21 cellular contexts compared by ENCODE assay signal in genomic region chr17:32859857-32860525, GRCh38. TPM values are rescaled to one million over a fixed set of nuclear protein-coding genes. Genes with fewer than 3 reads are reported as not detected.
DNase-seq lines count a peak whose midpoint lies in the region; ATAC-seq and TF ChIP-seq lines count a peak whose summit lies in the region.
"Had no signal": no experiment of that assay in that cellular context is flagged by ENCODE, and none has a peak within 500 bp of the region (broad histone marks: within the 10 kb centered on the region; RNA-seq: fewer than 3 reads in every experiment).

No MANE protein-coding gene starts in this region.

- H3K4me3 Mint-ChIP-seq in activated naive CD8-positive, alpha-beta T cell treated with anti-CD3 and anti-CD28 coated beads, Interleukin-2, amount 50 U/mL, for 24 hours: no peak overlapping the region
- no peak overlapping the region for H3K4me3 Mint-ChIP-seq in activated naive CD8-positive, alpha-beta T cell treated with anti-CD3 and anti-CD28 coated beads for 36 hours
- no peak overlapping the region for H3K4me3 Mint-ChIP-seq in effector memory CD8-positive, alpha-beta T cell
- H3K4me3 Mint-ChIP-seq in stimulated activated naive CD8-positive, alpha-beta T cell treated with anti-CD3 and anti-CD28 coated beads, Interleukin-15, amount 100 ng/mL, for 72 hours: no peak overlapping the region
- no peak overlapping the region for H3K4me3 Mint-ChIP-seq in osteocyte (ENCODE audit: unreplicated experiment)
- no peak overlapping the region for H3K4me3 Mint-ChIP-seq in CD8-positive, alpha-beta T cell
- H3K4me3 Mint-ChIP-seq: H9; T-helper 1 cell treated with Interleukin-12 subunit alpha and Interleukin-12 subunit beta and Interleukin-4 antibody, amounts not matched to agents 30 μg/mL and 1 μg/mL, for 36 hours; WTC11 had no signal

- peak; percentile 89 for ATAC-seq in activated naive CD8-positive, alpha-beta T cell treated with anti-CD3 and anti-CD28 coated beads, Interleukin-2, amount 50 U/mL, for 24 hours
- ATAC-seq in HG02852 (IDR thresholded peaks at IDR 0.05; ENCODE audit: unreplicated experiment) (peak; percentile 55), HG02884 (IDR thresholded peaks at IDR 0.05; ENCODE audit: unreplicated experiment) (no peak)
- peak; percentile 53 for ATAC-seq in effector memory CD8-positive, alpha-beta T cell (replicated peaks)
- peak; percentile 98 for ATAC-seq in stimulated activated naive CD8-positive, alpha-beta T cell treated with anti-CD3 and anti-CD28 coated beads, Interleukin-15, amount 100 ng/mL, for 72 hours
- no peak for ATAC-seq in CD8-positive, alpha-beta T cell
- ATAC-seq: WTC11 had no signal

- no peak for DNase-seq in activated naive CD8-positive, alpha-beta T cell treated with anti-CD3 and anti-CD28 coated beads, Interleukin-2, amount 50 U/mL, for 24 hours
- DNase-seq in activated naive CD8-positive, alpha-beta T cell treated with anti-CD3 and anti-CD28 coated beads for 36 hours: no peak
- no peak for DNase-seq in effector memory CD8-positive, alpha-beta T cell
- DNase-seq in stimulated activated naive CD8-positive, alpha-beta T cell treated with anti-CD3 and anti-CD28 coated beads, Interleukin-15, amount 100 ng/mL, for 72 hours: no peak
- DNase-seq in osteocyte (ENCODE audit: extremely low spot score, unreplicated experiment): no peak
- DNase-seq in CD8-positive, alpha-beta T cell: no peak
- DNase-seq: activated effector memory CD4-positive, alpha-beta T cell treated with Interleukin-2 at 50 U/mL for 16 hours; esophagus squamous epithelium; H9; left ventricle myocardium inferior; NCI-H1694; NCI-H345; occipital lobe; retina; stimulated activated CD8-positive, alpha-beta memory T cell treated with anti-CD3 and anti-CD28 coated beads, Interleukin-4, amount 100 ng/mL, for 48 hours had no signal

- CTCF ChIA-PET in CD8-positive, alpha-beta T cell (lab: Charles Lee): interaction anchor here (2.8 kb wide), 1 partner anchor 17 kb away, joined by 7 read pairs; the partner anchor contains the start of gene MYO1D

- H3K9me3 Mint-ChIP-seq in activated naive CD8-positive, alpha-beta T cell treated with anti-CD3 and anti-CD28 coated beads, Interleukin-2, amount 50 U/mL, for 24 hours: no peaks in the 10 kb centered on the region
- no peaks in the 10 kb centered on the region for H3K9me3 Mint-ChIP-seq in activated naive CD8-positive, alpha-beta T cell treated with anti-CD3 and anti-CD28 coated beads for 36 hours
- H3K9me3 Mint-ChIP-seq in effector memory CD8-positive, alpha-beta T cell: no peaks in the 10 kb centered on the region
- H3K9me3 Mint-ChIP-seq in stimulated activated naive CD8-positive, alpha-beta T cell treated with anti-CD3 and anti-CD28 coated beads, Interleukin-15, amount 100 ng/mL, for 72 hours: no peaks in the 10 kb centered on the region
- H3K9me3 Mint-ChIP-seq in osteocyte (ENCODE audit: unreplicated experiment): no peaks in the 10 kb centered on the region
- H3K9me3 Mint-ChIP-seq in CD8-positive, alpha-beta T cell: no peaks in the 10 kb centered on the region
- H3K9me3 Mint-ChIP-seq: H9; T-helper 1 cell treated with Interleukin-12 subunit alpha and Interleukin-12 subunit beta and Interleukin-4 antibody, amounts not matched to agents 30 μg/mL and 1 μg/mL, for 36 hours had no signal

- no peaks in the 10 kb centered on the region for H3K27me3 ChIP-seq in CD8-positive, alpha-beta T cell (ENCODE audit: insufficient read depth, low read length)
- H3K27me3 ChIP-seq: esophagus squamous epithelium had no signal

- POLR2A ChIA-PET in CD8-positive, alpha-beta T cell (lab: Charles Lee): interaction anchor here (0.8 kb wide), 1 partner anchor 16 kb away, joined by 3 read pairs; no protein-coding TSS in a partner anchor

- H3K36me3 ChIP-seq in CD8-positive, alpha-beta T cell (ENCODE audit: insufficient read depth, low read length): no peaks in the 10 kb centered on the region
- H3K36me3 ChIP-seq: esophagus squamous epithelium, left ventricle myocardium inferior, SJSA1 had no signal

- H3K36me3 Mint-ChIP-seq in activated naive CD8-positive, alpha-beta T cell treated with anti-CD3 and anti-CD28 coated beads, Interleukin-2, amount 50 U/mL, for 24 hours (ENCODE audit: low read depth): peaks cover 1% of the 10 kb centered on the region
- H3K36me3 Mint-ChIP-seq in activated naive CD8-positive, alpha-beta T cell treated with anti-CD3 and anti-CD28 coated beads for 36 hours: no peaks in the 10 kb centered on the region
- no peaks in the 10 kb centered on the region for H3K36me3 Mint-ChIP-seq in effector memory CD8-positive, alpha-beta T cell (ENCODE audit: insufficient read depth)
- H3K36me3 Mint-ChIP-seq in osteocyte (ENCODE audit: unreplicated experiment): no peaks in the 10 kb centered on the region
- no peaks in the 10 kb centered on the region for H3K36me3 Mint-ChIP-seq in CD8-positive, alpha-beta T cell
- H3K36me3 Mint-ChIP-seq: WTC11 had no signal

- no peak overlapping the region for H3K27ac Mint-ChIP-seq in activated naive CD8-positive, alpha-beta T cell treated with anti-CD3 and anti-CD28 coated beads, Interleukin-2, amount 50 U/mL, for 24 hours
- H3K27ac Mint-ChIP-seq in activated naive CD8-positive, alpha-beta T cell treated with anti-CD3 and anti-CD28 coated beads for 36 hours: no peak overlapping the region
- no peak overlapping the region for H3K27ac Mint-ChIP-seq in effector memory CD8-positive, alpha-beta T cell
- H3K27ac Mint-ChIP-seq in stimulated activated naive CD8-positive, alpha-beta T cell treated with anti-CD3 and anti-CD28 coated beads, Interleukin-15, amount 100 ng/mL, for 72 hours: no peak overlapping the region
- no peak overlapping the region for H3K27ac Mint-ChIP-seq in osteocyte (ENCODE audit: unreplicated experiment)
- no peak overlapping the region for H3K27ac Mint-ChIP-seq in CD8-positive, alpha-beta T cell
- H3K27ac Mint-ChIP-seq: H9; T-helper 1 cell treated with Interleukin-12 subunit alpha and Interleukin-12 subunit beta and Interleukin-4 antibody, amounts not matched to agents 30 μg/mL and 1 μg/mL, for 36 hours; WTC11 had no signal

- intact Hi-C loops in CD8-positive, alpha-beta T cell (cut with DNase I, micrococcal nuclease): no loop called here

- no peak overlapping the region for H3K27ac ChIP-seq in CD8-positive, alpha-beta T cell (ENCODE audit: low read depth, low read length)
- H3K27ac ChIP-seq: C4-2B, esophagus squamous epithelium, left ventricle myocardium inferior, SJSA1 had no signal

- H3K4me3 ChIP-seq in CD8-positive, alpha-beta T cell (ENCODE audit: low read depth, low read length): no peak overlapping the region
- H3K4me3 ChIP-seq: esophagus squamous epithelium, left ventricle myocardium inferior, SJSA1 had no signal

- peaks cover 9% of the 10 kb centered on the region for H3K4me1 Mint-ChIP-seq in activated naive CD8-positive, alpha-beta T cell treated with anti-CD3 and anti-CD28 coated beads, Interleukin-2, amount 50 U/mL, for 24 hours
- peaks cover 7% of the 10 kb centered on the region for H3K4me1 Mint-ChIP-seq in activated naive CD8-positive, alpha-beta T cell treated with anti-CD3 and anti-CD28 coated beads for 36 hours
- no peaks in the 10 kb centered on the region for H3K4me1 Mint-ChIP-seq in effector memory CD8-positive, alpha-beta T cell (ENCODE audit: low read depth in 2 of 2)
- peaks cover 10% of the 10 kb centered on the region for H3K4me1 Mint-ChIP-seq in stimulated activated naive CD8-positive, alpha-beta T cell treated with anti-CD3 and anti-CD28 coated beads, Interleukin-15, amount 100 ng/mL, for 72 hours
- no peaks in the 10 kb centered on the region for H3K4me1 Mint-ChIP-seq in osteocyte (ENCODE audit: unreplicated experiment)
- no peaks in the 10 kb centered on the region for H3K4me1 Mint-ChIP-seq in CD8-positive, alpha-beta T cell (ENCODE audit: low read depth)

- H3K4me1 ChIP-seq in CD8-positive, alpha-beta T cell (ENCODE audit: insufficient read depth, low read length): no peaks in the 10 kb centered on the region
- H3K4me1 ChIP-seq: esophagus squamous epithelium, SJSA1 had no signal

- peaks cover 9% of the 10 kb centered on the region for H3K27me3 Mint-ChIP-seq in activated naive CD8-positive, alpha-beta T cell treated with anti-CD3 and anti-CD28 coated beads, Interleukin-2, amount 50 U/mL, for 24 hours
- peaks cover 27% of the 10 kb centered on the region for H3K27me3 Mint-ChIP-seq in activated naive CD8-positive, alpha-beta T cell treated with anti-CD3 and anti-CD28 coated beads for 36 hours
- H3K27me3 Mint-ChIP-seq in effector memory CD8-positive, alpha-beta T cell: no peaks in the 10 kb centered on the region
- H3K27me3 Mint-ChIP-seq in stimulated activated naive CD8-positive, alpha-beta T cell treated with anti-CD3 and anti-CD28 coated beads, Interleukin-15, amount 100 ng/mL, for 72 hours: peaks cover 9% of the 10 kb centered on the region
- no peaks in the 10 kb centered on the region for H3K27me3 Mint-ChIP-seq in osteocyte (ENCODE audit: unreplicated experiment)
- H3K27me3 Mint-ChIP-seq in CD8-positive, alpha-beta T cell (ENCODE audit: low read depth): peaks cover 11% of the 10 kb centered on the region

- TF ChIP-seq CTCF in osteocyte (IDR thresholded peaks at IDR 0.05): no peak
- TF ChIP-seq CTCF in CD8-positive, alpha-beta T cell (IDR thresholded peaks at IDR 0.05): no peak

- no peaks in the 10 kb centered on the region for H3K9me3 ChIP-seq in CD8-positive, alpha-beta T cell (ENCODE audit: low read length)
- H3K9me3 ChIP-seq: esophagus squamous epithelium, left ventricle myocardium inferior, SJSA1 had no signal

RNA-seq across cellular contexts. Expression of gene MYO1D, which starts 16.9 kb away (rescaled TPM):
- 1 to 10 TPM; 7.0 to 7.8 TPM for total RNA-seq in activated naive CD8-positive, alpha-beta T cell treated with anti-CD3 and anti-CD28 coated beads for 36 hours
- total RNA-seq in osteocyte: 15.4 and 19.1 TPM in 2 replicates
- total RNA-seq in CD8-positive, alpha-beta T cell: 1 to 10 TPM; 6.8 TPM

Comparison
In these comparisons a context has a peak if more than half of its experiments do, and no peak if none do; other contexts are left out.
1. ATAC-seq: peak in activated naive CD8-positive, alpha-beta T cell treated with anti-CD3 and anti-CD28 coated beads, Interleukin-2, amount 50 U/mL, for 24 hours (single experiment), HG02852 (single experiment), effector memory CD8-positive, alpha-beta T cell (single experiment) and stimulated activated naive CD8-positive, alpha-beta T cell treated with anti-CD3 and anti-CD28 coated beads, Interleukin-15, amount 100 ng/mL, for 72 hours (single experiment); none in HG02884 (single experiment) and CD8-positive, alpha-beta T cell (single experiment).